In genomic region chr2:95109260-95109659, GRCh38 we compare ENCODE assay signal across 1 cellular context.
TF ChIP-seq lines count a peak whose summit lies in the region.

No MANE protein-coding gene starts in this region.

TF ChIP-seq in HepG2, 621 proteins besides CTCF, POLR2A, EP300 and RAD21:
- TF ChIP-seq ISX (CRISPR knock-in tag; conservative IDR thresholded peaks at IDR 0.05) (no peak), SAFB2 (CRISPR knock-in tag; IDR thresholded peaks at IDR 0.05; ENCODE audit: borderline replicate concordance, low read depth) (no peak), ZHX2 (IDR thresholded peaks at IDR 0.05; ENCODE audit: low read depth) (no peak), ZHX2 (CRISPR knock-in tag; IDR thresholded peaks at IDR 0.05; ENCODE audit: borderline replicate concordance) (no peak), EHMT2 (IDR thresholded peaks at IDR 0.05; ENCODE audit: borderline replicate concordance, low read depth, low read length) (no peak), CC2D1A (CRISPR knock-in tag; IDR thresholded peaks at IDR 0.05) (no peak), ZNF670 (CRISPR knock-in tag; IDR thresholded peaks at IDR 0.05; ENCODE audit: borderline replicate concordance) (no peak), ZNF775 (CRISPR knock-in tag; IDR thresholded peaks at IDR 0.05; ENCODE audit: borderline replicate concordance) (no peak), MXD1 (CRISPR knock-in tag; IDR thresholded peaks at IDR 0.05) (no peak), KDM2A (CRISPR knock-in tag; IDR thresholded peaks at IDR 0.05; ENCODE audit: borderline replicate concordance, low read depth) (no peak), AGO2 (optimal IDR thresholded peaks at IDR 0.05; ENCODE audit: low read depth, low read length) (no peak), SMARCC2 (IDR thresholded peaks at IDR 0.05) (no peak), IRF9 (CRISPR knock-in tag; IDR thresholded peaks at IDR 0.05; ENCODE audit: borderline replicate concordance) (no peak)
- TF ChIP-seq, protein P1, sequence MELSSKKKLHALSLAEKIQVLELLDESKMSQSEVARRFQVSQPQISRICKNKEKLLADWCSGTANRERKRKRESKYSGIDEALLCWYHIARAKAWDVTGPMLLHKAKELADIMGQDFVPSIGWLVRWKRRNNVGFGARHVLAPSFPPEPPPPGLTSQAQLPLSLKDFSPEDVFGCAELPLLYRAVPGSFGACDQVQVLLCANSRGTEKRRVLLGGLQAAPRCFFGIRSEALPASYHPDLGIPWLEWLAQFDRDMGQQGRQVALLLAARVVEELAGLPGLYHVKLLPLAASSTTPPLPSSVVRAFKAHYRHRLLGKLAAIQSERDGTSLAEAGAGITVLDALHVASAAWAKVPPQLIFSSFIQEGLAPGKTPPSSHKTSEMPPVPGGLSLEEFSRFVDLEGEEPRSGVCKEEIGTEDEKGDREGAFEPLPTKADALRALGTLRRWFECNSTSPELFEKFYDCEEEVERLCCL (CRISPR knock-in tag; IDR thresholded peaks at IDR 0.05; ENCODE audit: borderline replicate concordance): no peak
- TF ChIP-seq, protein P2, sequence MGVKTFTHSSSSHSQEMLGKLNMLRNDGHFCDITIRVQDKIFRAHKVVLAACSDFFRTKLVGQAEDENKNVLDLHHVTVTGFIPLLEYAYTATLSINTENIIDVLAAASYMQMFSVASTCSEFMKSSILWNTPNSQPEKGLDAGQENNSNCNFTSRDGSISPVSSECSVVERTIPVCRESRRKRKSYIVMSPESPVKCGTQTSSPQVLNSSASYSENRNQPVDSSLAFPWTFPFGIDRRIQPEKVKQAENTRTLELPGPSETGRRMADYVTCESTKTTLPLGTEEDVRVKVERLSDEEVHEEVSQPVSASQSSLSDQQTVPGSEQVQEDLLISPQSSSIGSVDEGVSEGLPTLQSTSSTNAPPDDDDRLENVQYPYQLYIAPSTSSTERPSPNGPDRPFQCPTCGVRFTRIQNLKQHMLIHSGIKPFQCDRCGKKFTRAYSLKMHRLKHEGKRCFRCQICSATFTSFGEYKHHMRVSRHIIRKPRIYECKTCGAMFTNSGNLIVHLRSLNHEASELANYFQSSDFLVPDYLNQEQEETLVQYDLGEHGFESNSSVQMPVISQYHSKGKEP (CRISPR knock-in tag; IDR thresholded peaks at IDR 0.05): no peak
- TF ChIP-seq, protein P3, sequence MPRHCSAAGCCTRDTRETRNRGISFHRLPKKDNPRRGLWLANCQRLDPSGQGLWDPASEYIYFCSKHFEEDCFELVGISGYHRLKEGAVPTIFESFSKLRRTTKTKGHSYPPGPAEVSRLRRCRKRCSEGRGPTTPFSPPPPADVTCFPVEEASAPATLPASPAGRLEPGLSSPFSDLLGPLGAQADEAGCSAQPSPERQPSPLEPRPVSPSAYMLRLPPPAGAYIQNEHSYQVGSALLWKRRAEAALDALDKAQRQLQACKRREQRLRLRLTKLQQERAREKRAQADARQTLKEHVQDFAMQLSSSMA (CRISPR knock-in tag; IDR thresholded peaks at IDR 0.05): no peak
